8 cellular contexts compared by ENCODE assay signal in the genomic region with DNA sequence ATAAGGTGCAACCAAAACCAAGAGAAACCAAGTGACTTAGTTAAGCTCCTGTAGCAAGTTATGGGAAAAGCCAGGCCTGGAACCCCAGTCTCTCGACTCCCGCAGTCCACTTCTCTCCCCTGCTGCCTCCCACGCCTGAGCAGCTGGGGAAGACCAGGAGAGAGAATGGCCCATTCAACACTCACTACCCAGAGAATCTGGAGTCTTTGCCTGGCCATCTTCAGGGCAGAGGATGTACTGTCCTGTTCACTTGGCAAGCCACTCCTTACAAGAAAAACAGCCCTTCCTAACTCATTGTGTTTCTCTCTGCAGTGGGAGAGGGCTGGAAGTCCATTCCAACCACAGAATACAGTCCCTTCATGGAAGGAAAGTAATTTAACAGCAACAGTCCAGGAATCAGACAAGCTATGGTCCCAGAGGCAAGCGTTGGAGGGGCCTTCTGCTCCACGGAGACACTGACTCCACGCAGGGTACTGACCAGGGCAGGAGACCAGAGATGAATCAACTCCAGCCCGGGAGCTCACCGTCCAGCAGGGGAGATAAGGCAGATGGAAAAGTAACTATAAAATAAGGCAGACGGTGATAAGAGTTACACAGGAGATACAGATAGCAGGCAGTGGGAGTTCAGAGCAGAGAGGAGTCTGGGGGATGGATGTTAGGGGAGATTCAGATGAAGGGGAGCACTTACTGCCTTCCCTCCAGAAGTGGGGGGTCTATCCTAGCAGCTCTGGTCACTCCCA. TPM values are rescaled to one million over a fixed set of nuclear protein-coding genes. Genes with fewer than 3 reads are reported as not detected.
DNase-seq lines count a peak whose midpoint lies in the region; ATAC-seq and TF ChIP-seq lines count a peak whose summit lies in the region.

No MANE protein-coding gene starts in this region.

- 34 to 35% methylated on average over 9 of the region's 9 CpGs for WGBS in heart right ventricle, 2 donors

- peak overlapping the region; percentile 81; the same call in 1 of the 2 replicates for H3K9ac ChIP-seq in ES-I3 (ENCODE audit: low read depth, low read length)

- peak overlapping the region in 9 of 10 donors; percentile 64 to 90 (median 73) for H3K4me3 ChIP-seq in heart right ventricle

- CTCF ChIA-PET in activated CD4-positive, alpha-beta memory T cell treated with anti-CD3 and anti-CD28 coated beads, Interleukin-2, amount 10 ng/mL, durations not matched to agents 7 days and 5 days (lab: Charles Lee), result interaction anchor here (1.0 to 1.2 kb wide), 2 partner anchors 74 to 89 kb away, joined by 3 read pairs; no protein-coding TSS in a partner anchor

- no peak overlapping the region for H3K27ac Mint-ChIP-seq in activated CD4-positive, alpha-beta memory T cell treated with anti-CD3 and anti-CD28 coated beads, Interleukin-2, amount 10 ng/mL, durations not matched to agents 7 days and 5 days

- peaks cover 15% of the 10 kb centered on the region for H3K36me3 Mint-ChIP-seq in activated CD4-positive, alpha-beta memory T cell treated with anti-CD3 and anti-CD28 coated beads, Interleukin-2, amount 10 ng/mL, durations not matched to agents 7 days and 5 days (ENCODE audit: low read depth)

- no peak for DNase-seq in activated CD4-positive, alpha-beta memory T cell treated with anti-CD3 and anti-CD28 coated beads, Interleukin-2, amount 10 ng/mL, durations not matched to agents 7 days and 5 days
- DNase-seq in heart right ventricle (no peak), sciatic nerve (ENCODE audit: low spot score) (no peak), NCI-H748 (lab: John Stamatoyannopoulos, UW; ENCODE audit: unreplicated experiment) (no peak)

- H3K27me3 ChIP-seq in heart right ventricle, result peaks cover 0 to 12% (median 0%) of the 10 kb centered on the region in 7 donors

- peak in 6 of 8 donors; percentile 3 to 47 (median 24) for ATAC-seq in heart right ventricle
- ATAC-seq in sciatic nerve, result peak; percentile 58
- ATAC-seq in HG03196 (IDR thresholded peaks at IDR 0.05; ENCODE audit: unreplicated experiment), result no peak
- no peak for ATAC-seq in GM19395 (IDR thresholded peaks at IDR 0.05; ENCODE audit: unreplicated experiment)
- ATAC-seq in GM19452 (IDR thresholded peaks at IDR 0.05; ENCODE audit: unreplicated experiment), result no peak

- no peaks in the 10 kb centered on the region for H3K36me3 ChIP-seq in ES-I3 (ENCODE audit: insufficient read depth, low read length)
- peaks cover 0 to 11% (median 0%) of the 10 kb centered on the region in 9 donors for H3K36me3 ChIP-seq in heart right ventricle

- TF ChIP-seq CTCF in heart right ventricle (IDR thresholded peaks at IDR 0.05), result peak in 1 of 9 donors; percentile 17

- H3K4me3 Mint-ChIP-seq in activated CD4-positive, alpha-beta memory T cell treated with anti-CD3 and anti-CD28 coated beads, Interleukin-2, amount 10 ng/mL, durations not matched to agents 7 days and 5 days, result peak overlapping the region; percentile 71

- peaks cover 16% of the 10 kb centered on the region for H3K4me1 Mint-ChIP-seq in activated CD4-positive, alpha-beta memory T cell treated with anti-CD3 and anti-CD28 coated beads, Interleukin-2, amount 10 ng/mL, durations not matched to agents 7 days and 5 days

- peak overlapping the region in 9 of 10 donors; percentile 63 to 92 (median 83) for H3K27ac ChIP-seq in heart right ventricle

- POLR2A ChIA-PET in activated CD4-positive, alpha-beta memory T cell treated with anti-CD3 and anti-CD28 coated beads, Interleukin-2, amount 10 ng/mL, durations not matched to agents 7 days and 5 days (lab: Charles Lee), result interaction anchor here (0.6 to 4.5 kb wide), 4 partner anchors 73 to 210 kb away, joined by 3 to 21 read pairs (median 10); partner anchors contain the start of genes MPHOSPH9, MTRFR and OGFOD2

- intact Hi-C loops in heart right ventricle (cut with DNase I) (loop anchor here in 8 of 10 donors (2.0 to 10.0 kb wide), 9 partner anchors 30 to 167 kb away; partner anchors contain the start of gene ARL6IP4 (in 2 of the 8)), sciatic nerve (cut with DNase I) (loop anchor here (10.0 kb wide), 1 partner anchor 164 kb away; the partner anchor contains the start of gene ARL6IP4)

- H3K9me3 Mint-ChIP-seq in activated CD4-positive, alpha-beta memory T cell treated with anti-CD3 and anti-CD28 coated beads, Interleukin-2, amount 10 ng/mL, durations not matched to agents 7 days and 5 days, result no peaks in the 10 kb centered on the region

- H3K27me3 Mint-ChIP-seq in activated CD4-positive, alpha-beta memory T cell treated with anti-CD3 and anti-CD28 coated beads, Interleukin-2, amount 10 ng/mL, durations not matched to agents 7 days and 5 days, result peaks cover 22% of the 10 kb centered on the region

- H3K9me3 ChIP-seq in ES-I3 (ENCODE audit: control insufficient read depth, insufficient read depth, low read length), result no peaks in the 10 kb centered on the region
- no peaks in the 10 kb centered on the region for H3K9me3 ChIP-seq in heart right ventricle

- H3K4me1 ChIP-seq in ES-I3 (ENCODE audit: insufficient read depth, low read length) (peaks cover 20% of the 10 kb centered on the region), heart right ventricle (peaks cover 7 to 33% (median 27%) of the 10 kb centered on the region in 9 donors)

RNA-seq across cellular contexts. Expression of gene PITPNM2, which starts 1.6 kb away (rescaled TPM):
- 1 to 10 TPM; 8.1 to 9.3 TPM for total RNA-seq in activated CD4-positive, alpha-beta memory T cell treated with anti-CD3 and anti-CD28 coated beads, Interleukin-2, amount 10 ng/mL, durations not matched to agents 7 days and 5 days
- total RNA-seq in heart right ventricle, result 10 to 100 TPM; 13.3 to 32.7 (median 18.7) TPM
- 10 to 100 TPM in 1 of 2 donors, 1 to 10 TPM in 1; 5.6 to 16.5 TPM for polyA plus RNA-seq in heart right ventricle
- total RNA-seq in sciatic nerve, result 24.7 TPM

Comparison
In these comparisons a context has a peak if more than half of its experiments do, and no peak if none do; other contexts are left out.
1. ATAC-seq: peak in heart right ventricle (6 of 8) and sciatic nerve (single experiment); none in HG03196 (single experiment), GM19395 (single experiment) and GM19452 (single experiment).